In the genomic region with DNA sequence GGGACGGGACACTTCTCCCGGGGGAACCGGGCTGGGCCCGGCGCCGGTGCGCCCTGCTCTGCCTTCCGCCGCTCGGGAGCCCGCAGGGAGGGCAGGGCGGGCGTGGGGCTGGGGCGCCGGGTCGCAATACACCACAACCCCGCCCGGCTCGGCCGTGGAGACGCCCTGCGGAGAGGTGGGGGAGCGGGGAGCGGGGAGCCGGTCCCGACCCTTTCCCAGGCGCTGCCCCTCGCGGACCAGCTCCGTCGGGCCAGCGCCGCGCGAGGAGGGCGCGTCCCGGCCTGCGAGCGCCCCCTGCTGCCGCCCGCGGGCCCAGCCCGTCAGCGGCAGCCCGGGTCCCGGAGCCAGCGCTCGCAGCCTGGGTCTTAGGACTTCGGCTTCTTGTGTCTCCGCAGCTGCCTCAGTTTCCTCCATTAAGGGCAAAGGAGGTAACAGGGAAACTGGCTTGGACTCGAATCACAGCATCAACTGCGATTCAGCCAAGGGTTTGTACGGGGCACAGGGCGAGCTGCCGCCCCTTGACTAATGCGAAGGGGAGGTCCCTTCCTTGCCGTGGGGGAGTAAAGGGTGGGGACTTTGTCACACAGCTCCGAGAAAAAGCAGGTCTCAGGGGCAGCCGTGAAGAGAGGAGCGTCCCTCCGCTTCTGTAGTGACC, we compare ENCODE assay signal across 8 cellular contexts. TPM values are rescaled to one million over a fixed set of nuclear protein-coding genes. Genes with fewer than 3 reads are reported as not detected.
DNase-seq lines count a peak whose midpoint lies in the region; ATAC-seq and TF ChIP-seq lines count a peak whose summit lies in the region.

No MANE protein-coding gene starts in this region.

- peaks cover 19% of the 10 kb centered on the region for H3K4me1 Mint-ChIP-seq in CD14-positive monocyte

- H3K27ac ChIP-seq in gastrocnemius medialis, result peak overlapping the region in 3 of 4 donors; percentile 66 to 72 (median 69)

- H3K27me3 ChIP-seq in gastrocnemius medialis, result peaks cover 12 to 20% (median 18%) of the 10 kb centered on the region in 3 donors

- ATAC-seq in GM19025 (IDR thresholded peaks at IDR 0.05; ENCODE audit: low read depth, unreplicated experiment), result peak; percentile 71
- ATAC-seq in HG03342 (IDR thresholded peaks at IDR 0.05; ENCODE audit: unreplicated experiment), result peak; percentile 65
- ATAC-seq in SK-N-SH treated with all-trans-retinoic acid at 6 μM for 48 hours, result peak; percentile 92
- peak; percentile 80 to 83 for ATAC-seq in gastrocnemius medialis

- TF ChIP-seq CTCF in CD14-positive monocyte (IDR thresholded peaks at IDR 0.05), result peak; percentile 95
- TF ChIP-seq CTCF in gastrocnemius medialis (IDR thresholded peaks at IDR 0.05 in 4 of 5, conservative IDR thresholded peaks at IDR 0.05 in 1 of 5), result peak; percentile 69 to 95 (median 89)

- no peak for TF ChIP-seq POLR2A in gastrocnemius medialis (IDR thresholded peaks at IDR 0.05)

- H3K4me3 Mint-ChIP-seq in CD14-positive monocyte, result peak overlapping the region in 1 of 2 donors; percentile 73

- no peaks in the 10 kb centered on the region for H3K36me3 ChIP-seq in gastrocnemius medialis

- peaks cover 3 to 7% of the 10 kb centered on the region in 2 donors for H3K36me3 Mint-ChIP-seq in CD14-positive monocyte

- no peaks in the 10 kb centered on the region for H3K9me3 ChIP-seq in gastrocnemius medialis

- peak overlapping the region; percentile 30 to 66 (median 61) for H3K4me3 ChIP-seq in gastrocnemius medialis

- DNase-seq in CD14-positive monocyte (ENCODE audit: low spot score), result peak; percentile 43
- peak; percentile 27 for DNase-seq in activated naive CD8-positive, alpha-beta T cell treated with anti-CD3 and anti-CD28 coated beads, Interleukin-2, amount 50 U/mL, for 16 hours (ENCODE audit: low read depth, low spot score)
- DNase-seq in hippocampal formation (lab: John Stamatoyannopoulos, UW), result peak; percentile 10 to 42
- no peak for DNase-seq in gastrocnemius medialis
- DNase-seq in DMS153 treated with DMSO at 0.1 percent for 48 hours (lab: John Stamatoyannopoulos, UW; ENCODE audit: unreplicated experiment), result no peak

- intact Hi-C loops in CD14-positive monocyte (cut with micrococcal nuclease) (loop anchor here in 1 of 2 donors (10.0 kb wide), 2 partner anchors 58 to 92 kb away; no protein-coding TSS in a partner anchor), gastrocnemius medialis (cut with DNase I; ENCODE audit: low total_unique reads) (loop anchor here (2.0 to 5.0 kb wide), 2 partner anchors 110 to 124 kb away; no protein-coding TSS in a partner anchor)

- peaks cover 4 to 5% of the 10 kb centered on the region in 2 donors for H3K4me1 ChIP-seq in gastrocnemius medialis

- peaks cover 37 to 70% (median 40%) of the 10 kb centered on the region in 3 donors for H3K27me3 Mint-ChIP-seq in CD14-positive monocyte (ENCODE audit: low read depth in 3 of 3)

- in situ Hi-C loops in gastrocnemius medialis (cut with MboI; ENCODE audit: low sequenced_read_pairs in 4 of 4), result loop anchor here in 2 of 4 donors (25.0 kb wide), 1 partner anchor 105 kb away; no protein-coding TSS in a partner anchor

- H3K27ac Mint-ChIP-seq in CD14-positive monocyte, result no peak overlapping the region

- peaks cover 2 to 10% (median 8%) of the 10 kb centered on the region in 7 donors for H3K9me3 Mint-ChIP-seq in CD14-positive monocyte

TF ChIP-seq in SK-N-SH treated with all-trans-retinoic acid at 6 μM for 48 hours, 23 proteins besides CTCF, POLR2A, EP300 and RAD21:
- TF ChIP-seq, protein P1, sequence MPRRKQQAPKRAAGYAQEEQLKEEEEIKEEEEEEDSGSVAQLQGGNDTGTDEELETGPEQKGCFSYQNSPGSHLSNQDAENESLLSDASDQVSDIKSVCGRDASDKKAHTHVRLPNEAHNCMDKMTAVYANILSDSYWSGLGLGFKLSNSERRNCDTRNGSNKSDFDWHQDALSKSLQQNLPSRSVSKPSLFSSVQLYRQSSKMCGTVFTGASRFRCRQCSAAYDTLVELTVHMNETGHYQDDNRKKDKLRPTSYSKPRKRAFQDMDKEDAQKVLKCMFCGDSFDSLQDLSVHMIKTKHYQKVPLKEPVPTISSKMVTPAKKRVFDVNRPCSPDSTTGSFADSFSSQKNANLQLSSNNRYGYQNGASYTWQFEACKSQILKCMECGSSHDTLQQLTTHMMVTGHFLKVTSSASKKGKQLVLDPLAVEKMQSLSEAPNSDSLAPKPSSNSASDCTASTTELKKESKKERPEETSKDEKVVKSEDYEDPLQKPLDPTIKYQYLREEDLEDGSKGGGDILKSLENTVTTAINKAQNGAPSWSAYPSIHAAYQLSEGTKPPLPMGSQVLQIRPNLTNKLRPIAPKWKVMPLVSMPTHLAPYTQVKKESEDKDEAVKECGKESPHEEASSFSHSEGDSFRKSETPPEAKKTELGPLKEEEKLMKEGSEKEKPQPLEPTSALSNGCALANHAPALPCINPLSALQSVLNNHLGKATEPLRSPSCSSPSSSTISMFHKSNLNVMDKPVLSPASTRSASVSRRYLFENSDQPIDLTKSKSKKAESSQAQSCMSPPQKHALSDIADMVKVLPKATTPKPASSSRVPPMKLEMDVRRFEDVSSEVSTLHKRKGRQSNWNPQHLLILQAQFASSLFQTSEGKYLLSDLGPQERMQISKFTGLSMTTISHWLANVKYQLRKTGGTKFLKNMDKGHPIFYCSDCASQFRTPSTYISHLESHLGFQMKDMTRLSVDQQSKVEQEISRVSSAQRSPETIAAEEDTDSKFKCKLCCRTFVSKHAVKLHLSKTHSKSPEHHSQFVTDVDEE (CRISPR knock-in tag; IDR thresholded peaks at IDR 0.05), result no peak
- TF ChIP-seq ARNTL (CRISPR knock-in tag; IDR thresholded peaks at IDR 0.05; ENCODE audit: borderline replicate concordance, low read depth) (no peak), GLIS3 (CRISPR knock-in tag; IDR thresholded peaks at IDR 0.05) (no peak), ZNF70 (CRISPR knock-in tag; IDR thresholded peaks at IDR 0.05) (no peak), ESRRG (CRISPR knock-in tag; IDR thresholded peaks at IDR 0.05) (no peak), ZFP3 (CRISPR knock-in tag; IDR thresholded peaks at IDR 0.05) (no peak)
- TF ChIP-seq, protein P2, sequence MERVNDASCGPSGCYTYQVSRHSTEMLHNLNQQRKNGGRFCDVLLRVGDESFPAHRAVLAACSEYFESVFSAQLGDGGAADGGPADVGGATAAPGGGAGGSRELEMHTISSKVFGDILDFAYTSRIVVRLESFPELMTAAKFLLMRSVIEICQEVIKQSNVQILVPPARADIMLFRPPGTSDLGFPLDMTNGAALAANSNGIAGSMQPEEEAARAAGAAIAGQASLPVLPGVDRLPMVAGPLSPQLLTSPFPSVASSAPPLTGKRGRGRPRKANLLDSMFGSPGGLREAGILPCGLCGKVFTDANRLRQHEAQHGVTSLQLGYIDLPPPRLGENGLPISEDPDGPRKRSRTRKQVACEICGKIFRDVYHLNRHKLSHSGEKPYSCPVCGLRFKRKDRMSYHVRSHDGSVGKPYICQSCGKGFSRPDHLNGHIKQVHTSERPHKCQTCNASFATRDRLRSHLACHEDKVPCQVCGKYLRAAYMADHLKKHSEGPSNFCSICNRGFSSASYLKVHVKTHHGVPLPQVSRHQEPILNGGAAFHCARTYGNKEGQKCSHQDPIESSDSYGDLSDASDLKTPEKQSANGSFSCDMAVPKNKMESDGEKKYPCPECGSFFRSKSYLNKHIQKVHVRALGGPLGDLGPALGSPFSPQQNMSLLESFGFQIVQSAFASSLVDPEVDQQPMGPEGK (CRISPR knock-in tag; IDR thresholded peaks at IDR 0.05; ENCODE audit: borderline replicate concordance), result no peak

RNA-seq across cellular contexts. Expression of a gene that starts 0.6 kb away (rescaled TPM):
- polyA plus RNA-seq in CD14-positive monocyte, result not detected
- total RNA-seq in gastrocnemius medialis, result 1 to 10 TPM; 2.4 to 5.6 (median 3.6) TPM

RNA-seq across cellular contexts. Expression of a gene that starts 21.3 kb away (rescaled TPM):
- polyA plus RNA-seq in CD14-positive monocyte, result not detected
- not detected for total RNA-seq in gastrocnemius medialis

RNA-seq across cellular contexts. Expression of a gene that starts 28.2 kb away (rescaled TPM):
- 10 to 100 TPM; 48.4 to 66.1 TPM for polyA plus RNA-seq in CD14-positive monocyte
- total RNA-seq in gastrocnemius medialis, result 1 to 10 TPM; 1.6 to 4.0 (median 2.9) TPM

Comparison
In these comparisons a context has a peak if more than half of its experiments do, and no peak if none do; other contexts are left out.
1. DNase-seq: peak in CD14-positive monocyte (single experiment), activated naive CD8-positive, alpha-beta T cell treated with anti-CD3 and anti-CD28 coated beads, Interleukin-2, amount 50 U/mL, for 16 hours (single experiment) and hippocampal formation (2 of 2); none in gastrocnemius medialis (0 of 2) and DMS153 treated with DMSO at 0.1 percent for 48 hours (single experiment).
2. Peak in every context shown above with its lines, with median percentiles within 50 percentile points of each other: ATAC-seq.